1 cellular context compared by ENCODE assay signal in genomic region chr22:43317252-43317651, GRCh38.
TF ChIP-seq lines count a peak whose summit lies in the region.

No MANE protein-coding gene starts in this region.

TF ChIP-seq in SK-N-SH, 30 proteins besides CTCF, POLR2A, EP300 and RAD21 (continued from another document):
- TF ChIP-seq SIN3A (IDR thresholded peaks at IDR 0.05; ENCODE audit: borderline replicate concordance, low read depth, low read length) (no peak), FOXJ3 (CRISPR knock-in tag; IDR thresholded peaks at IDR 0.05) (no peak), SMC3 (IDR thresholded peaks at IDR 0.05; ENCODE audit: low read depth, low read length) (no peak), MAX (IDR thresholded peaks at IDR 0.05; ENCODE audit: low read depth) (no peak), NFIC (IDR thresholded peaks at IDR 0.05; ENCODE audit: borderline replicate concordance) (no peak), EZH2phosphoT487 (IDR thresholded peaks at IDR 0.05; ENCODE audit: borderline replicate concordance, low read depth) (no peak), GABPA (IDR thresholded peaks at IDR 0.05; ENCODE audit: low read depth) (no peak)
